In genomic region chr9:95724253-95724991, GRCh38 we compare ENCODE assay signal across 9 cellular contexts.
A peak's percentile ranks its signal among the peaks of the same experiment; 100 is the strongest.
DNase-seq lines count a peak whose midpoint lies in the region; ATAC-seq, FAIRE-seq and TF ChIP-seq lines count a peak whose summit lies in the region.
"Had no signal": no experiment of that assay in that cellular context is flagged by ENCODE, and none has a peak within 500 bp of the region (broad histone marks: within the 10 kb centered on the region; RNA-seq: fewer than 3 reads in every experiment).

No MANE protein-coding gene starts in this region.

- intact Hi-C loops in activated naive CD4-positive, alpha-beta T cell treated with anti-CD3 and anti-CD28 coated beads for 36 hours (cut with micrococcal nuclease): loop anchor here (1.0 to 10.0 kb wide), 12 partner anchors 26 to 1060 kb away; partner anchors contain the start of gene ERCC6L2

- peak; percentile 66 for FAIRE-seq in GM12891 (lab: Jason Lieb, UNC)

- H3K9me3 Mint-ChIP-seq in activated naive CD4-positive, alpha-beta T cell treated with anti-CD3 and anti-CD28 coated beads for 36 hours: peaks cover 15% of the 10 kb centered on the region
- H3K9me3 Mint-ChIP-seq in osteocyte (ENCODE audit: unreplicated experiment): peaks cover 3% of the 10 kb centered on the region

- H3K4me3 Mint-ChIP-seq in activated naive CD4-positive, alpha-beta T cell treated with anti-CD3 and anti-CD28 coated beads for 36 hours: no peak overlapping the region
- H3K4me3 Mint-ChIP-seq in osteocyte (ENCODE audit: unreplicated experiment): no peak overlapping the region

- TF ChIP-seq POLR2A in GM12891 (IDR thresholded peaks at IDR 0.05; ENCODE audit: low read depth, low read length): no peak

- H3K27ac Mint-ChIP-seq in activated naive CD4-positive, alpha-beta T cell treated with anti-CD3 and anti-CD28 coated beads for 36 hours: peak overlapping the region; percentile 66
- H3K27ac Mint-ChIP-seq in osteocyte (ENCODE audit: unreplicated experiment): no peak overlapping the region

- H3K36me3 Mint-ChIP-seq in activated naive CD4-positive, alpha-beta T cell treated with anti-CD3 and anti-CD28 coated beads for 36 hours (ENCODE audit: low read depth): no peaks in the 10 kb centered on the region
- no peaks in the 10 kb centered on the region for H3K36me3 Mint-ChIP-seq in osteocyte (ENCODE audit: unreplicated experiment)

- no peak for TF ChIP-seq CTCF in osteocyte (IDR thresholded peaks at IDR 0.05)

- DNase-seq in GM12891 (ENCODE audit: insufficient read length, low spot score): peak; percentile 51
- DNase-seq in NOMO-1 treated with dmso at 0.1 percent for 144 hours (lab: John Stamatoyannopoulos, UW; ENCODE audit: unreplicated experiment): peak; percentile 32
- DNase-seq in activated naive CD4-positive, alpha-beta T cell treated with anti-CD3 and anti-CD28 coated beads for 36 hours: peak; percentile 87
- peak; percentile 27 to 28 for DNase-seq in stimulated activated CD8-positive, alpha-beta memory T cell treated with anti-CD3 and anti-CD28 coated beads, Interleukin-4, amount 100 ng/mL, for 1 hour (ENCODE audit: low read depth in 2 of 2, low spot score in 1 of 2)
- no peak for DNase-seq in osteocyte (ENCODE audit: extremely low spot score, unreplicated experiment)
- DNase-seq in amniotic stem cell (lab: John Stamatoyannopoulos, UW): no peak
- DNase-seq in cerebellar nuclear complex (lab: John Stamatoyannopoulos, UW): no peak
- DNase-seq: right lobe of liver had no signal

- H3K27me3 Mint-ChIP-seq in activated naive CD4-positive, alpha-beta T cell treated with anti-CD3 and anti-CD28 coated beads for 36 hours (ENCODE audit: low read depth): peaks cover 3% of the 10 kb centered on the region
- H3K27me3 Mint-ChIP-seq in osteocyte (ENCODE audit: unreplicated experiment): peaks cover 27% of the 10 kb centered on the region

- peak; percentile 90 for ATAC-seq in HG02623 (IDR thresholded peaks at IDR 0.05; ENCODE audit: unreplicated experiment)

- H3K4me1 Mint-ChIP-seq in activated naive CD4-positive, alpha-beta T cell treated with anti-CD3 and anti-CD28 coated beads for 36 hours (ENCODE audit: low read depth): peaks cover 34% of the 10 kb centered on the region
- peaks cover 2% of the 10 kb centered on the region for H3K4me1 Mint-ChIP-seq in osteocyte (ENCODE audit: unreplicated experiment)

- CTCF ChIA-PET in activated naive CD4-positive, alpha-beta T cell treated with anti-CD3 and anti-CD28 coated beads for 36 hours (lab: Charles Lee): interaction anchor here (0.6 to 1.0 kb wide), 2 partner anchors 12 to 911 kb away, joined by 3 read pairs; no protein-coding TSS in a partner anchor

TF ChIP-seq in GM12891, 5 proteins besides CTCF, POLR2A, EP300 and RAD21:
- TF ChIP-seq SPI1 (IDR thresholded peaks at IDR 0.05; ENCODE audit: low read depth, low read length) (no peak), PAX5 (IDR thresholded peaks at IDR 0.05; ENCODE audit: insufficient read depth, low read length, severe bottlenecking) (no peak), POU2F2 (IDR thresholded peaks at IDR 0.05; ENCODE audit: low read depth, low read length) (no peak), POLR2AphosphoS5 (IDR thresholded peaks at IDR 0.05; ENCODE audit: low read depth, low read length) (no peak), TAF1 (IDR thresholded peaks at IDR 0.05; ENCODE audit: low read depth, low read length) (no peak)
TF ChIP-seq in GM12891: peak in this region for 0.

Comparison
In these comparisons a context has a peak if more than half of its experiments do, and no peak if none do; other contexts are left out.
1. DNase-seq: peak in GM12891 (single experiment), NOMO-1 treated with dmso at 0.1 percent for 144 hours (single experiment), activated naive CD4-positive, alpha-beta T cell treated with anti-CD3 and anti-CD28 coated beads for 36 hours (single experiment) and stimulated activated CD8-positive, alpha-beta memory T cell treated with anti-CD3 and anti-CD28 coated beads, Interleukin-4, amount 100 ng/mL, for 1 hour (2 of 2); none in osteocyte (single experiment), amniotic stem cell (single experiment) and cerebellar nuclear complex (0 of 2).